ENCODE assay signal across 7 cellular contexts in genomic region chr10:110069502-110069982, GRCh38.
DNase-seq lines count a peak whose midpoint lies in the region; ATAC-seq and TF ChIP-seq lines count a peak whose summit lies in the region.

No MANE protein-coding gene starts in this region.

- H3K4me1 ChIP-seq in H9 (ENCODE audit: insufficient read depth, low read length) (peaks cover 3% of the 10 kb centered on the region; the same call in 1 of the 2 replicates), MM.1S (ENCODE audit: low read length) (peaks cover 43% of the 10 kb centered on the region), subcutaneous abdominal adipose tissue (ENCODE audit: control insufficient read depth in 5 of 5, insufficient read depth in 5 of 5, low read length in 5 of 5) (peaks cover 0 to 38% (median 15%) of the 10 kb centered on the region in 5 donors)

- H3K4me1 Mint-ChIP-seq in H9, result peaks cover 27 to 41% of the 10 kb centered on the region in 2 experiments
- H3K4me1 Mint-ChIP-seq in dendritic cell treated with granulocyte-macrophage colony-stimulating factor and Interleukin-4, amounts not matched to agents 40 ng/mL and 50 ng/mL, for 4 days (ENCODE audit: low read depth), result peaks cover 37% of the 10 kb centered on the region

- no peaks in the 10 kb centered on the region for H3K79me1 ChIP-seq in H9 (ENCODE audit: insufficient read depth, low read depth, low read length, poor library complexity, severe bottlenecking)

- no peak overlapping the region for H3K4ac ChIP-seq in H9 (ENCODE audit: low read depth, low read length)

- no peak overlapping the region for H3T11ph ChIP-seq in H9 (ENCODE audit: low read length)

- ATAC-seq in GM18873 (IDR thresholded peaks at IDR 0.05; ENCODE audit: low FRiP score, unreplicated experiment), result peak; percentile 78

- DNase-seq in H9 (no peak), MM.1S (peak; percentile 69), NCI-H774 (lab: John Stamatoyannopoulos, UW) (no peak), D341Med (ENCODE audit: low spot score) (no peak)

- H3K27ac ChIP-seq in H9 (ENCODE audit: insufficient read length, low read depth, low read length) (no peak overlapping the region), MM.1S (ENCODE audit: low read length) (peak overlapping the region; percentile 59; the same call in 1 of the 2 replicates), subcutaneous abdominal adipose tissue (ENCODE audit: low read depth, low read length) (peak overlapping the region; percentile 47)

- no peak overlapping the region for H2BK120ac ChIP-seq in H9 (ENCODE audit: low read depth, low read length, poor library complexity, severe bottlenecking)

- no peaks in the 10 kb centered on the region for H3K9me3 Mint-ChIP-seq in H9
- H3K9me3 Mint-ChIP-seq in dendritic cell treated with granulocyte-macrophage colony-stimulating factor and Interleukin-4, amounts not matched to agents 40 ng/mL and 50 ng/mL, for 4 days, result peaks cover 8% of the 10 kb centered on the region

- peaks cover 24% of the 10 kb centered on the region for H3F3A ChIP-seq in MM.1S (ENCODE audit: insufficient read depth, low read length)

- no peak overlapping the region for H3K18ac ChIP-seq in H9 (ENCODE audit: insufficient read length, low read depth, low read length)

- H3K79me2 ChIP-seq in H9 (ENCODE audit: insufficient read depth, low read length) (no peaks in the 10 kb centered on the region; the same call in 1 of the 2 replicates), MM.1S (ENCODE audit: low read length) (peaks cover 19% of the 10 kb centered on the region)

- no peak overlapping the region for H3K23ac ChIP-seq in H9 (ENCODE audit: insufficient read length, low read depth, low read length)

- no peaks in the 10 kb centered on the region for H3K27me3 Mint-ChIP-seq in H9 (ENCODE audit: low read depth)
- H3K27me3 Mint-ChIP-seq in dendritic cell treated with granulocyte-macrophage colony-stimulating factor and Interleukin-4, amounts not matched to agents 40 ng/mL and 50 ng/mL, for 4 days, result no peaks in the 10 kb centered on the region

- H2AK5ac ChIP-seq in H9 (ENCODE audit: insufficient read length, low read length), result no peak overlapping the region

- H3K9me3 ChIP-seq in H9 (ENCODE audit: control insufficient read depth, low read depth, low read length) (no peaks in the 10 kb centered on the region), MM.1S (replicated peaks; ENCODE audit: insufficient read depth, low read length) (no peaks in the 10 kb centered on the region), subcutaneous abdominal adipose tissue (ENCODE audit: control insufficient read depth in 5 of 5, low read length in 5 of 5) (no peaks in the 10 kb centered on the region)

- no peaks in the 10 kb centered on the region for H3K9me2 ChIP-seq in MM.1S (replicated peaks; ENCODE audit: insufficient read depth, low read length)

- no peaks in the 10 kb centered on the region for H4K20me1 ChIP-seq in H9 (ENCODE audit: control insufficient read depth, insufficient read depth, insufficient read length)
- no peaks in the 10 kb centered on the region for H4K20me1 ChIP-seq in MM.1S (ENCODE audit: insufficient read depth, low read length)

- no peak overlapping the region for H2BK5ac ChIP-seq in H9 (ENCODE audit: insufficient read length, low read length)

- no peak overlapping the region for H4K5ac ChIP-seq in H9 (ENCODE audit: insufficient read length, low read depth, low read length)

- TF ChIP-seq CTCF in H9 (conservative IDR thresholded peaks at IDR 0.05) (no peak), MM.1S (IDR thresholded peaks at IDR 0.05; ENCODE audit: low read length) (no peak)

- H3K23me2 ChIP-seq in H9 (ENCODE audit: insufficient read length, low read depth, low read length, poor library complexity, severe bottlenecking), result no peaks in the 10 kb centered on the region

- H3K36me3 ChIP-seq in MM.1S (replicated peaks; ENCODE audit: insufficient read depth, low read length) (no peaks in the 10 kb centered on the region), subcutaneous abdominal adipose tissue (ENCODE audit: control insufficient read depth in 5 of 5, insufficient read depth in 5 of 5, low read length in 5 of 5) (no peaks in the 10 kb centered on the region)

- H2AFZ ChIP-seq in H9 (ENCODE audit: low read length) (no peak overlapping the region), MM.1S (ENCODE audit: low read length) (no peak overlapping the region)

- H3K27me3 ChIP-seq in H9 (ENCODE audit: insufficient read depth, low read length) (no peaks in the 10 kb centered on the region), MM.1S (replicated peaks; ENCODE audit: insufficient read depth, low read length) (0 out of 2 replicates have a peak, but pooled peaks cover 4% of the 10 kb centered on the region), subcutaneous abdominal adipose tissue (ENCODE audit: control insufficient read depth in 5 of 5, insufficient read depth in 4 of 5, low read length in 5 of 5) (no peaks in the 10 kb centered on the region)

- no peak overlapping the region for H4K8ac ChIP-seq in H9 (replicated peaks; ENCODE audit: insufficient read length, low read depth, low read length)

- no peak overlapping the region for H3K9ac ChIP-seq in H9 (ENCODE audit: extremely low read depth, insufficient read length, low read length)
- H3K9ac ChIP-seq in MM.1S (ENCODE audit: low read length), result no peak overlapping the region; the same call in 1 of the 2 replicates
- H3K9ac ChIP-seq in subcutaneous abdominal adipose tissue (ENCODE audit: low read length in 5 of 5), result peak overlapping the region in 2 of 5 donors; percentile 51 to 53

- no peak overlapping the region for H3K4me3 Mint-ChIP-seq in H9
- no peak overlapping the region for H3K4me3 Mint-ChIP-seq in dendritic cell treated with granulocyte-macrophage colony-stimulating factor and Interleukin-4, amounts not matched to agents 40 ng/mL and 50 ng/mL, for 4 days

- no peak overlapping the region for H3K14ac ChIP-seq in H9 (ENCODE audit: insufficient read depth, low read length)

- no peak overlapping the region for H3K4me2 ChIP-seq in H9 (ENCODE audit: insufficient read depth, insufficient read length, low read length)
- peak overlapping the region; percentile 75 for H3K4me2 ChIP-seq in MM.1S (ENCODE audit: low read depth, low read length)

- H3K4me3 ChIP-seq in MM.1S (ENCODE audit: low read length) (peak overlapping the region; percentile 40), subcutaneous abdominal adipose tissue (ENCODE audit: low read depth in 1 of 5, low read length in 5 of 5) (peak overlapping the region in 1 of 5 donors; percentile 33)

- intact Hi-C loops in dendritic cell treated with granulocyte-macrophage colony-stimulating factor and Interleukin-4, amounts not matched to agents 40 ng/mL and 50 ng/mL, for 4 days (cut with micrococcal nuclease), result loop anchor here (5.0 kb wide), 1 partner anchor 47 kb away; no protein-coding TSS in a partner anchor

- no peak overlapping the region for H3K56ac ChIP-seq in H9 (ENCODE audit: insufficient read length, low read depth, low read length)

- WGBS in H9 (ENCODE audit: extremely low coverage, insufficient read length, low lambda C conversion rate), result no CpG with 5 or more reads among the region's 1 CpG

- H3K27ac Mint-ChIP-seq in H9, result peak overlapping the region in 2 of 3 experiments; percentile 31 to 65; a peak in 2 of 7 replicates
- peak overlapping the region; percentile 89 for H3K27ac Mint-ChIP-seq in dendritic cell treated with granulocyte-macrophage colony-stimulating factor and Interleukin-4, amounts not matched to agents 40 ng/mL and 50 ng/mL, for 4 days

- no peak overlapping the region for H2BK20ac ChIP-seq in H9 (ENCODE audit: low read depth, low read length, poor library complexity, severe bottlenecking)

- no peak overlapping the region for H2BK15ac ChIP-seq in H9 (ENCODE audit: low read depth, low read length)

- no peak overlapping the region for H2BK12ac ChIP-seq in H9 (ENCODE audit: insufficient read length, low read depth, low read length)

- H3K36me3 Mint-ChIP-seq in H9 (ENCODE audit: insufficient read depth in 1 of 3, low read depth in 3 of 3), result no peaks in the 10 kb centered on the region; a peak in 1 of 7 replicates
- no peaks in the 10 kb centered on the region for H3K36me3 Mint-ChIP-seq in dendritic cell treated with granulocyte-macrophage colony-stimulating factor and Interleukin-4, amounts not matched to agents 40 ng/mL and 50 ng/mL, for 4 days (ENCODE audit: low read depth)

- H4K91ac ChIP-seq in H9 (ENCODE audit: insufficient read length, low read depth, low read length), result no peak overlapping the region
